1 cellular context compared by ENCODE assay signal in the genomic region with DNA sequence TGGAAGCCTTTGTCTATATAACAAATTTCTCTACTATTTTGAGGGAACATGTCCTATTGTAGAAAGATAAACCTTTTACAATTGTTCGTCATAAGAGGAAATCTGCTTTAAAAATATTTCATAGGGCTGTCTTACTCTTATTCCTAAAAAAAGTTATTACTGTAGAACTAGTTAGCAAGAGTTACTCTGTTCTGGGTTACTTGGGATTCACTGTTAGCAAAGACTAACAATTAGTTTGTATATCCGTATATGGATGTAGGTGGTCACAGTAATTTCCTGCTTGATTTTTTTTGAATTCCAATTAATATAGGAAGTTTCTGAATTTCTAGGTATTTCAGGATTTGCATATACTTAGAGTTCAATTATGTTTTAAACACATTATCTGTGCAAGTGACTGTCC.
TF ChIP-seq lines count a peak whose summit lies in the region.

No MANE protein-coding gene starts in this region.

TF ChIP-seq in SK-N-SH, 30 proteins besides CTCF, POLR2A, EP300 and RAD21 (continued from another document):
- no peak for TF ChIP-seq TEAD4 (IDR thresholded peaks at IDR 0.05; ENCODE audit: borderline replicate concordance, insufficient read depth)
- TF ChIP-seq POLR2AphosphoS5 (IDR thresholded peaks at IDR 0.05; ENCODE audit: low read depth, low read length): no peak
TF ChIP-seq in SK-N-SH: peak in this region for 0.
